ENCODE assay signal across 8 cellular contexts in the genomic region with DNA sequence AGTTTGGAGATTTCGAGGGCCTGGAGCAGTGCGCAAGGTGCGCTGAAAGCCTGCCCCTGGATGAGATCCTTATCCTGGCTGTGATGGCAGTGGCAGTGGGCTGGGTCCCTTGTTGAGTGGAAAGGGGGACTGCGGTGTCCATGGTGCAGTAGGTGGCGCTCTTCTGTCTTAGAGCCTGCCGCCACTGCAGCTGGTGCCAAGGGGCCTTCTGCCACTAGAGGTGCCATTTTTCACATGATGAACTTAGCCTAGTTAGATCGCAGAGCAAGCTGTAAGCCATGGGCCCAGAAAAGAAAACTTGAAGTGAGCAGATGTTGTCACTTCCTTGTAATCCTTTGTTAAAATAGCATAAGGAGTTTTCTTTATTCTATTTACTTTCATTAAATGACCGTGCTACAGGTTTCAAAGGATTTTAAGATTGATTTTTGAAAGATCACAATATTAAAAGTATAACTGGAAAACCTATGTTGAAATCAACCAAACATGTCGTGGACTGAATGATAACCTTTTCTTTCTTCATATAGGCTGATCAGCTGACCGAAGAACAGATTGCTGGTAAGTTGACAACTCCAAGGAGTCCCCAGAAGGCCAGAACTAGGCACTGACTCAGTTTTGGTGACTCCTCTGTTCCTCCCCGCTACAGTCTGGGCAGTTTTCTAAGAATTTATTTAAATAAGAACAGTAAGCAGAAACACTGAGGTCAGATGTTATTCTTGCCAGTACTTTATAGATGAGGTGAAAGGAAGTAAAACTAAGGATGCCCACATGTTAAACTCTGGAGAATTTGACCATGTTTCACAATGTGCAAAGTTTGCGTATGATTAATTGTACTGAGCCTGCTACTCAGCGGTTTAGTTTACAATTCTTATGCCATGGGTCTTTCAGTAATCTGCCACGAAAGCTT. TPM values are rescaled to one million over a fixed set of nuclear protein-coding genes. Genes with fewer than 3 reads are reported as not detected.
DNase-seq lines count a peak whose midpoint lies in the region; TF ChIP-seq lines count a peak whose summit lies in the region.

No MANE protein-coding gene starts in this region.

- H3K4me1 Mint-ChIP-seq in activated naive CD4-positive, alpha-beta T cell treated with anti-CD3 and anti-CD28 coated beads, Interleukin-2, amount 10 ng/mL, durations not matched to agents 7 days and 5 days: peaks cover 57% of the 10 kb centered on the region
- H3K4me1 Mint-ChIP-seq in osteocyte (ENCODE audit: unreplicated experiment): peaks cover 29% of the 10 kb centered on the region

- H3K4me3 ChIP-seq in SK-N-MC (peak overlapping the region; percentile 98), testis (peak overlapping the region in 1 of 2 donors; percentile 100)

- peaks cover 10% of the 10 kb centered on the region for H3K27me3 Mint-ChIP-seq in activated naive CD4-positive, alpha-beta T cell treated with anti-CD3 and anti-CD28 coated beads, Interleukin-2, amount 10 ng/mL, durations not matched to agents 7 days and 5 days
- H3K27me3 Mint-ChIP-seq in osteocyte (ENCODE audit: unreplicated experiment): no peaks in the 10 kb centered on the region

- CTCF ChIA-PET in HEK293T (lab: Yijun Ruan, JAX): interaction anchor here (0.6 to 1.7 kb wide), 12 partner anchors 9 to 297 kb away, joined by 3 to 17 read pairs (median 4); no protein-coding TSS in a partner anchor
- CTCF ChIA-PET in activated naive CD4-positive, alpha-beta T cell treated with anti-CD3 and anti-CD28 coated beads, Interleukin-2, amount 10 ng/mL, durations not matched to agents 7 days and 5 days (lab: Charles Lee): interaction anchor here (0.6 to 2.3 kb wide), 16 partner anchors 9 to 298 kb away, joined by 3 to 26 read pairs (median 4); partner anchors contain the start of gene NRDE2

- DNase-seq in GM04503 (ENCODE audit: low read depth) (peak; percentile 41), HEK293T (ENCODE audit: extremely low spot score) (peak; percentile 88), NAMALWA (ENCODE audit: low spot score) (peak; percentile 94), SK-N-MC (ENCODE audit: low read depth, low spot score) (peak; percentile 72), globus pallidus (ENCODE audit: low spot score) (peak; percentile 96), osteocyte (ENCODE audit: extremely low spot score, unreplicated experiment) (peak; percentile 95), testis (peak; percentile 97)
- peak; percentile 92 for DNase-seq in activated naive CD4-positive, alpha-beta T cell treated with anti-CD3 and anti-CD28 coated beads, Interleukin-2, amount 10 ng/mL, durations not matched to agents 7 days and 5 days

- peak overlapping the region; percentile 11 for H3K9ac ChIP-seq in SK-N-MC (ENCODE audit: insufficient read length)

- peak overlapping the region; percentile 100 for H3K27ac Mint-ChIP-seq in activated naive CD4-positive, alpha-beta T cell treated with anti-CD3 and anti-CD28 coated beads, Interleukin-2, amount 10 ng/mL, durations not matched to agents 7 days and 5 days
- H3K27ac Mint-ChIP-seq in osteocyte (ENCODE audit: unreplicated experiment): peak overlapping the region; percentile 89

- TF ChIP-seq POLR2A in testis (IDR thresholded peaks at IDR 0.05): no peak

- POLR2A ChIA-PET in HEK293T (lab: Yijun Ruan, JAX): interaction anchor here (1.0 to 1.8 kb wide), 3 partner anchors 9 to 68 kb away, joined by 4 to 11 read pairs (median 5); partner anchors contain the start of gene NRDE2

- peak; percentile 100 for TF ChIP-seq CTCF in osteocyte (IDR thresholded peaks at IDR 0.05)
- TF ChIP-seq CTCF in testis (IDR thresholded peaks at IDR 0.05): peak; percentile 94 to 98 (median 98)

- peak overlapping the region; percentile 97 for H3K4me3 Mint-ChIP-seq in activated naive CD4-positive, alpha-beta T cell treated with anti-CD3 and anti-CD28 coated beads, Interleukin-2, amount 10 ng/mL, durations not matched to agents 7 days and 5 days
- H3K4me3 Mint-ChIP-seq in osteocyte (ENCODE audit: unreplicated experiment): peak overlapping the region; percentile 87

- H3K27ac ChIP-seq in SK-N-MC: no peak overlapping the region
- H3K27ac ChIP-seq in testis: peak overlapping the region; percentile 59 to 91

- WGBS in testis, 2 donors: 31 to 35% methylated on average over 14 of the region's 14 CpGs

- no peaks in the 10 kb centered on the region for H3K27me3 ChIP-seq in testis

- H3K9me3 ChIP-seq in SK-N-MC (ENCODE audit: low read depth, low read length) (no peaks in the 10 kb centered on the region), testis (no peaks in the 10 kb centered on the region)

- peaks cover 65% of the 10 kb centered on the region for H3K36me3 Mint-ChIP-seq in activated naive CD4-positive, alpha-beta T cell treated with anti-CD3 and anti-CD28 coated beads, Interleukin-2, amount 10 ng/mL, durations not matched to agents 7 days and 5 days
- H3K36me3 Mint-ChIP-seq in osteocyte (ENCODE audit: unreplicated experiment): peaks cover 41% of the 10 kb centered on the region

- intact Hi-C loops in testis (cut with DNase I; ENCODE audit: low total_unique reads): loop anchor here (5.0 kb wide), 2 partner anchors 298 to 358 kb away; no protein-coding TSS in a partner anchor

- peaks cover 45% of the 10 kb centered on the region for H3K36me3 ChIP-seq in SK-N-MC (ENCODE audit: insufficient read depth, low read length)
- H3K36me3 ChIP-seq in testis (ENCODE audit: low read depth, missing control alignments): peaks cover 3% of the 10 kb centered on the region

- H3K4me1 ChIP-seq in testis: peaks cover 10% of the 10 kb centered on the region

- no peaks in the 10 kb centered on the region for H3K9me3 Mint-ChIP-seq in activated naive CD4-positive, alpha-beta T cell treated with anti-CD3 and anti-CD28 coated beads, Interleukin-2, amount 10 ng/mL, durations not matched to agents 7 days and 5 days
- H3K9me3 Mint-ChIP-seq in osteocyte (ENCODE audit: unreplicated experiment): no peaks in the 10 kb centered on the region

TF ChIP-seq in HEK293T, 16 proteins besides CTCF, POLR2A, EP300 and RAD21:
- TF ChIP-seq FOXK2 (IDR thresholded peaks at IDR 0.05) (no peak), ARNT (IDR thresholded peaks at IDR 0.05) (no peak), SP1 (IDR thresholded peaks at IDR 0.05) (no peak), BHLHE40 (IDR thresholded peaks at IDR 0.05; ENCODE audit: borderline replicate concordance) (no peak), LEF1 (IDR thresholded peaks at IDR 0.05; ENCODE audit: borderline replicate concordance) (no peak), PKNOX1 (IDR thresholded peaks at IDR 0.05) (no peak), FOXA1 (IDR thresholded peaks at IDR 0.05) (no peak), HDGF (IDR thresholded peaks at IDR 0.05; ENCODE audit: borderline replicate concordance) (no peak), CTBP1 (IDR thresholded peaks at IDR 0.05; ENCODE audit: borderline replicate concordance) (no peak), ZNF384 (IDR thresholded peaks at IDR 0.05) (no peak), NFRKB (IDR thresholded peaks at IDR 0.05) (no peak), FOXM1 (IDR thresholded peaks at IDR 0.05; ENCODE audit: borderline replicate concordance) (no peak), TARDBP (IDR thresholded peaks at IDR 0.05) (no peak)
TF ChIP-seq in HEK293T: peak in this region for 0.

RNA-seq across cellular contexts. Expression of gene CALM1, which starts 3.0 kb away (rescaled TPM):
- total RNA-seq in osteocyte: 184 and 199 TPM in 2 replicates
- total RNA-seq in testis: 100 to 1,000 TPM; 428 to 526 TPM
- polyA plus RNA-seq in testis (ENCODE audit: insufficient read depth, low read depth, low replicate concordance): 379 TPM

Comparison
In these comparisons a context has a peak if more than half of its experiments do, and no peak if none do; other contexts are left out.
1. DNase-seq: peak in every context shown above with its lines; median percentile 97 in testis; 96 in globus pallidus; 95 in osteocyte; 94 in NAMALWA; 92 in activated naive CD4-positive, alpha-beta T cell treated with anti-CD3 and anti-CD28 coated beads, Interleukin-2, amount 10 ng/mL, durations not matched to agents 7 days and 5 days; 88 in HEK293T; 72 in SK-N-MC; 41 in GM04503.